1 cellular context compared by ENCODE assay signal in genomic region chr4:3407171-3407771, GRCh38.
A peak's percentile ranks its signal among the peaks of the same experiment; 100 is the strongest.
TF ChIP-seq lines count a peak whose summit lies in the region.

No MANE protein-coding gene starts in this region.

TF ChIP-seq in HepG2, 621 proteins besides CTCF, POLR2A, EP300 and RAD21 (continued from another document):
- TF ChIP-seq ZMAT5 (CRISPR knock-in tag; IDR thresholded peaks at IDR 0.05; ENCODE audit: borderline replicate concordance, low read depth) (no peak), ZNF207 (IDR thresholded peaks at IDR 0.05; ENCODE audit: borderline replicate concordance) (no peak), ELK4 (CRISPR knock-in tag; IDR thresholded peaks at IDR 0.05; ENCODE audit: borderline replicate concordance) (no peak), SP4 (CRISPR knock-in tag; IDR thresholded peaks at IDR 0.05) (no peak), HNRNPK (IDR thresholded peaks at IDR 0.05; ENCODE audit: low read depth, low read length, poor library complexity, severe bottlenecking) (no peak), ZNF331 (CRISPR knock-in tag; IDR thresholded peaks at IDR 0.05) (no peak), ZNF234 (CRISPR knock-in tag; conservative IDR thresholded peaks at IDR 0.05) (no peak), ZNF572 (CRISPR knock-in tag; IDR thresholded peaks at IDR 0.05) (no peak), ZFY (CRISPR knock-in tag; IDR thresholded peaks at IDR 0.05) (no peak), WIZ (CRISPR knock-in tag; IDR thresholded peaks at IDR 0.05) (no peak), KMT2B (CRISPR knock-in tag; IDR thresholded peaks at IDR 0.05) (no peak), LRRFIP1 (CRISPR knock-in tag; conservative IDR thresholded peaks at IDR 0.05) (no peak), ZBTB38 (CRISPR knock-in tag; IDR thresholded peaks at IDR 0.05) (peak; percentile 85; the same call in 1 of the 2 replicates), FOSL1 (CRISPR knock-in tag; IDR thresholded peaks at IDR 0.05; ENCODE audit: borderline replicate concordance) (no peak), NRL (CRISPR knock-in tag; IDR thresholded peaks at IDR 0.05; ENCODE audit: borderline replicate concordance) (no peak), ZNF280B (CRISPR knock-in tag; IDR thresholded peaks at IDR 0.05; ENCODE audit: borderline replicate concordance) (peak; percentile 67; the same call in 1 of the 2 replicates), ZNF597 (CRISPR knock-in tag; IDR thresholded peaks at IDR 0.05) (no peak), SRSF1 (optimal IDR thresholded peaks at IDR 0.05; ENCODE audit: low read depth, low read length) (no peak), GABPB1 (CRISPR knock-in tag; IDR thresholded peaks at IDR 0.05) (no peak), MBD4 (IDR thresholded peaks at IDR 0.05; ENCODE audit: borderline replicate concordance, low read length) (no peak)
